10 cellular contexts compared by ENCODE assay signal in genomic region chr3:184679056-184679502, GRCh38. TPM values are rescaled to one million over a fixed set of nuclear protein-coding genes. Genes with fewer than 3 reads are reported as not detected.
A peak's percentile ranks its signal among the peaks of the same experiment; 100 is the strongest.
DNase-seq lines count a peak whose midpoint lies in the region; ATAC-seq and TF ChIP-seq lines count a peak whose summit lies in the region.
"Had no signal": no experiment of that assay in that cellular context is flagged by ENCODE, and none has a peak within 500 bp of the region (broad histone marks: within the 10 kb centered on the region; RNA-seq: fewer than 3 reads in every experiment).

No MANE protein-coding gene starts in this region.

- H3K27ac Mint-ChIP-seq in neural crest cell (ENCODE audit: unreplicated experiment): peak overlapping the region; percentile 91
- no peak overlapping the region for H3K27ac Mint-ChIP-seq in activated CD4-positive, alpha-beta memory T cell treated with anti-CD3 and anti-CD28 coated beads for 36 hours

- peaks cover 23% of the 10 kb centered on the region for H3K4me1 Mint-ChIP-seq in neural crest cell
- no peaks in the 10 kb centered on the region for H3K4me1 Mint-ChIP-seq in activated CD4-positive, alpha-beta memory T cell treated with anti-CD3 and anti-CD28 coated beads for 36 hours (ENCODE audit: low read depth)

- H3K27me3 ChIP-seq in A673 (replicated peaks; ENCODE audit: insufficient read depth, low read depth, low read length, poor library complexity): no peaks in the 10 kb centered on the region

- no peaks in the 10 kb centered on the region for H3K4me1 ChIP-seq in A673 (ENCODE audit: insufficient read depth, low read length, poor library complexity, severe bottlenecking)

- peak overlapping the region; percentile 42 for H3K4me3 Mint-ChIP-seq in neural crest cell
- H3K4me3 Mint-ChIP-seq in activated CD4-positive, alpha-beta memory T cell treated with anti-CD3 and anti-CD28 coated beads for 36 hours: no peak overlapping the region

- H3K9me3 Mint-ChIP-seq in neural crest cell: no peaks in the 10 kb centered on the region
- no peaks in the 10 kb centered on the region for H3K9me3 Mint-ChIP-seq in activated CD4-positive, alpha-beta memory T cell treated with anti-CD3 and anti-CD28 coated beads for 36 hours

- no TSS peak for BruUV-seq in A673 (replicated peaks; lab: Mats Ljungman, UMichigan)

- POLR2A ChIA-PET in A673 (lab: Charles Lee; ENCODE audit: low non-redundant PET): no interaction called here
- POLR2A ChIA-PET in activated CD4-positive, alpha-beta memory T cell treated with anti-CD3 and anti-CD28 coated beads for 36 hours (lab: Charles Lee): no interaction called here

- no peak for ATAC-seq in GM18861 (IDR thresholded peaks at IDR 0.05; ENCODE audit: unreplicated experiment)
- ATAC-seq: left colon had no signal

- CTCF ChIA-PET in A673 (lab: Charles Lee): no interaction called here
- CTCF ChIA-PET in activated CD4-positive, alpha-beta memory T cell treated with anti-CD3 and anti-CD28 coated beads for 36 hours (lab: Charles Lee): no interaction called here

- no peaks in the 10 kb centered on the region for H3K36me3 ChIP-seq in A673 (ENCODE audit: insufficient read depth, low read length, poor library complexity, severe bottlenecking)

- H3K27ac ChIP-seq in A673 (ENCODE audit: low read depth, low read length, poor library complexity, severe bottlenecking): no peak overlapping the region

- intact Hi-C loops in A673 (cut with micrococcal nuclease; ENCODE audit: unreplicated experiment): no loop called here
- intact Hi-C loops in activated CD4-positive, alpha-beta memory T cell treated with anti-CD3 and anti-CD28 coated beads for 36 hours (cut with micrococcal nuclease): no loop called here

- DNase-seq in A673 (ENCODE audit: low spot score) (peak; percentile 15), NCI-H1092 treated with DMSO at 0.1 percent for 48 hours (lab: John Stamatoyannopoulos, UW) (peak; percentile 87), fibroblast of gingiva (ENCODE audit: low read depth) (peak; percentile 56), neural crest cell (ENCODE audit: low read depth, low spot score) (peak; percentile 31), MV-4-11 (lab: John Stamatoyannopoulos, UW) (no peak)
- DNase-seq in activated CD4-positive, alpha-beta T cell treated with anti-CD3 and anti-CD28 coated beads for 1 hour: no peak
- DNase-seq in activated CD4-positive, alpha-beta memory T cell treated with anti-CD3 and anti-CD28 coated beads for 36 hours: no peak
- DNase-seq: left colon, T-helper 9 cell had no signal

- peaks cover 4% of the 10 kb centered on the region for H3K27me3 Mint-ChIP-seq in neural crest cell (ENCODE audit: low read depth)
- H3K27me3 Mint-ChIP-seq in activated CD4-positive, alpha-beta memory T cell treated with anti-CD3 and anti-CD28 coated beads for 36 hours: peaks cover 13% of the 10 kb centered on the region

- no peaks in the 10 kb centered on the region for H3K9me3 ChIP-seq in A673 (ENCODE audit: low read depth, low read length, poor library complexity, severe bottlenecking)

- TF ChIP-seq CTCF in A673 (conservative IDR thresholded peaks at IDR 0.05; ENCODE audit: low read depth, low read length): no peak
- no peak for TF ChIP-seq CTCF in neural crest cell (conservative IDR thresholded peaks at IDR 0.05)

- no peak overlapping the region for H3K4me3 ChIP-seq in A673 (ENCODE audit: low read depth, low read length, poor library complexity, severe bottlenecking)

- H3K36me3 Mint-ChIP-seq in neural crest cell (ENCODE audit: low read depth): no peaks in the 10 kb centered on the region
- H3K36me3 Mint-ChIP-seq in activated CD4-positive, alpha-beta memory T cell treated with anti-CD3 and anti-CD28 coated beads for 36 hours: no peaks in the 10 kb centered on the region

RNA-seq across cellular contexts. Expression of gene MAGEF1, which starts 32.8 kb away (rescaled TPM):
- total RNA-seq in A673 (2021): 47.6 and 51.2 TPM in 2 replicates
- 76.3 and 80.3 TPM in 2 replicates for total RNA-seq in neural crest cell
- 10 to 100 TPM; 20.6 to 22.5 TPM for total RNA-seq in activated CD4-positive, alpha-beta memory T cell treated with anti-CD3 and anti-CD28 coated beads for 36 hours

Comparison
In these comparisons a context has a peak if more than half of its experiments do, and no peak if none do; other contexts are left out.
1. DNase-seq: peak in A673 (single experiment), NCI-H1092 treated with DMSO at 0.1 percent for 48 hours (single experiment), fibroblast of gingiva (single experiment) and neural crest cell (single experiment); none in activated CD4-positive, alpha-beta T cell treated with anti-CD3 and anti-CD28 coated beads for 1 hour (single experiment), MV-4-11 (single experiment) and activated CD4-positive, alpha-beta memory T cell treated with anti-CD3 and anti-CD28 coated beads for 36 hours (single experiment).